Comparison of ENCODE assay signal across 6 cellular contexts in genomic region chr15:83044156-83044555, GRCh38.
"Had no signal": no experiment of that assay in that cellular context is flagged by ENCODE, and none has a peak within 500 bp of the region (broad histone marks: within the 10 kb centered on the region; RNA-seq: fewer than 3 reads in every experiment).

No MANE protein-coding gene starts in this region.

- H3K4me3 Mint-ChIP-seq: IgD-negative memory B cell had no signal

- DNase-seq: IMR-90, KBM-7 had no signal

- H3K27ac ChIP-seq: HL-60 had no signal

- H3K9me3 Mint-ChIP-seq: IgD-negative memory B cell had no signal

- H3K27me3 Mint-ChIP-seq: IgD-negative memory B cell had no signal

- ATAC-seq: HepG2 had no signal

- FAIRE-seq: HepG2, HTR-8/SVneo had no signal
